Comparison of ENCODE assay signal across 11 cellular contexts in the genomic region with DNA sequence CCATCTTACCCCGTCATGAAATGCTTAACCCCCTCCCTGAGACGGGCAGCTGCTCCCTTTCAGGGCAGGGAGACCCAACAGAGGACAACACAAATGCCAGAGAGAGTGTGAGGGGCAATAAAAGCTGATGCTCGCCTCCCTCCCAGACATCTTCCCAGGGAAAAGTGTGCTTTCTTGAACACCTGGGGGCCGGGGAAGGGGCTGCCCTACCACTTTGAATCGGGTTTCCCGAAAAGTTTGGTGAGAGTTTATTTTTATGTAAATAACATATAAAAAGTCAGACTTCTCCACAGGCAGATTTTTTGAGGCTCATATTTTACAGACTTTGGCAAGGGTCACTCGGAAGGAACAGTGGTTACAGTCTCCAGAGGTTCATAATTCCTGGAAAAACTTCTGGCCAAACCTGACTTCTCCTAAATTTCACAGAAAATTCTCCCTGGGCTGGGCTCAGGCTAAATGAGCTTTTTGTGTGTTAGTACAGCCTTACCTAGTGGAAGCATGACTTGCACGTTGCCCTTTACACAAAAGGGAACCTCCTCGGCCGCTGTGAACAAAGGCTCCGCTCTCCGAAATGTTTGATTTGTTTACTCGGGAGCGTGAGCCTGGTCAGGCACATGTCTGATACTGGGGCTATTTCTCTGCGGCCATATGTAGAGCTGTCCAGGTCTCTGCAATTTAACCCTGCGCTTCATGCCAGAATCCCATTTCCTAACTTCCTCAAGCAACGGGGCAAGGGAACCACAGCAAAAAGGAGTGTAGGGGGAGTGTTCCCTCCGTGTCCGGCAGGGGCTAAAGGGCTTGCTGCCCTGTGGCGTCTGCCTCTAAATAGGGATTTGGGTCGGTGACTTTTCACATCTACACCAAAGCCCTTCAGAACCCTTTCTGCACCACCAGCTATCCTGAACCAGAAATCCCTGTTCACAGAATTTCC. TPM values are rescaled to one million over a fixed set of nuclear protein-coding genes. Genes with fewer than 3 reads are reported as not detected.
DNase-seq lines count a peak whose midpoint lies in the region; ATAC-seq and TF ChIP-seq lines count a peak whose summit lies in the region.
"Had no signal": no experiment of that assay in that cellular context is flagged by ENCODE, and none has a peak within 500 bp of the region (broad histone marks: within the 10 kb centered on the region; RNA-seq: fewer than 3 reads in every experiment).

No MANE protein-coding gene starts in this region.

- no peak overlapping the region for H3K4me3 Mint-ChIP-seq in HFFc6
- peak overlapping the region; percentile 77 for H3K4me3 Mint-ChIP-seq in progenitor cell of endocrine pancreas (ENCODE audit: low read depth)
- H3K4me3 Mint-ChIP-seq: stimulated activated naive CD8-positive, alpha-beta T cell treated with anti-CD3 and anti-CD28 coated beads, Interleukin-15, Interleukin-2, amounts not matched to agents 100 ng/mL and 50 ng/mL, for 24 hours had no signal

- intact Hi-C loops in right cardiac atrium (cut with DNase I), result no loop called here

- H3K36me3 ChIP-seq in SJCRH30, result peaks cover 77% of the 10 kb centered on the region

- H3K9me3 Mint-ChIP-seq in HFFc6, result no peaks in the 10 kb centered on the region
- no peaks in the 10 kb centered on the region for H3K9me3 Mint-ChIP-seq in progenitor cell of endocrine pancreas (ENCODE audit: low read depth)
- H3K9me3 Mint-ChIP-seq: stimulated activated naive CD8-positive, alpha-beta T cell treated with anti-CD3 and anti-CD28 coated beads, Interleukin-15, Interleukin-2, amounts not matched to agents 100 ng/mL and 50 ng/mL, for 24 hours had no signal

- H3K4me1 Mint-ChIP-seq in HFFc6 (ENCODE audit: low read depth), result no peaks in the 10 kb centered on the region
- peaks cover 69% of the 10 kb centered on the region for H3K4me1 Mint-ChIP-seq in progenitor cell of endocrine pancreas (ENCODE audit: low read depth)

- H3K27me3 ChIP-seq in SJCRH30 (no peaks in the 10 kb centered on the region), right cardiac atrium (ENCODE audit: control insufficient read depth, insufficient read depth) (no peaks in the 10 kb centered on the region)

- H3K36me3 Mint-ChIP-seq in HFFc6 (ENCODE audit: low read depth), result peaks cover 3% of the 10 kb centered on the region; the same call in 1 of the 2 replicates
- peaks cover 4% of the 10 kb centered on the region for H3K36me3 Mint-ChIP-seq in progenitor cell of endocrine pancreas (ENCODE audit: insufficient read depth)

- DNase-seq in HFFc6 (no peak), SJCRH30 (peak in 1 of 2 experiments; percentile 41), right cardiac atrium (no peak), progenitor cell of endocrine pancreas (ENCODE audit: low spot score, unreplicated experiment) (no peak), retina (no peak), globus pallidus (ENCODE audit: low spot score) (no peak)
- DNase-seq: activated CD4-positive, alpha-beta T cell treated with anti-CD3 and anti-CD28 coated beads for 4 hours had no signal

- TF ChIP-seq CTCF in HFFc6 (IDR thresholded peaks at IDR 0.05) (no peak), progenitor cell of endocrine pancreas (IDR thresholded peaks at IDR 0.05; ENCODE audit: unreplicated experiment) (peak; percentile 47)

- no peaks in the 10 kb centered on the region for H3K4me1 ChIP-seq in SJCRH30
- peaks cover 2% of the 10 kb centered on the region for H3K4me1 ChIP-seq in right cardiac atrium (ENCODE audit: control insufficient read depth, insufficient read depth, low read length)

- H3K27me3 Mint-ChIP-seq in HFFc6 (ENCODE audit: insufficient read depth) (peaks cover 49% of the 10 kb centered on the region), progenitor cell of endocrine pancreas (peaks cover 7% of the 10 kb centered on the region)

- ATAC-seq in right cardiac atrium, result peak; percentile 35 to 43
- no peak for ATAC-seq in HG03469 (IDR thresholded peaks at IDR 0.05; ENCODE audit: unreplicated experiment)

- H3K27ac Mint-ChIP-seq in HFFc6 (peak overlapping the region; percentile 47; the same call in 1 of the 2 replicates), progenitor cell of endocrine pancreas (peak overlapping the region; percentile 96)
- H3K27ac Mint-ChIP-seq: stimulated activated naive CD8-positive, alpha-beta T cell treated with anti-CD3 and anti-CD28 coated beads, Interleukin-15, Interleukin-2, amounts not matched to agents 100 ng/mL and 50 ng/mL, for 24 hours had no signal

- 14% methylated on average over 21 of the region's 21 CpGs for WGBS in right cardiac atrium

- H3K9me3 ChIP-seq in SJCRH30 (replicated peaks) (no peaks in the 10 kb centered on the region), right cardiac atrium (ENCODE audit: control insufficient read depth, low read length) (no peaks in the 10 kb centered on the region)

- H3K27ac ChIP-seq in SJCRH30 (peak overlapping the region; percentile 5), right cardiac atrium (ENCODE audit: low read length) (no peak overlapping the region)

- H3K4me3 ChIP-seq in SJCRH30 (no peak overlapping the region), right cardiac atrium (ENCODE audit: low read length) (no peak overlapping the region)

RNA-seq across cellular contexts. Expression of a gene that starts 3.4 kb away (rescaled TPM):
- not detected for total RNA-seq in HFFc6 (2021; fragmentation: NEBNext Ultra II Directional; extraction: Animal tissue kit (Norgen Biotek cat#: 25700))
- 0.08 and 0.34 TPM in 2 replicates for total RNA-seq in SJCRH30 (2014; rRNA removed; shearing (Covaris generic))
- total RNA-seq in right cardiac atrium, result not detected
- polyA plus RNA-seq in right cardiac atrium, result 0.05 TPM
- total RNA-seq in progenitor cell of endocrine pancreas, result 159 and 161 TPM in 2 replicates
- total RNA-seq: bronchial epithelial cell, G401 had no signal

Comparison
In these comparisons a context has a peak if more than half of its experiments do, and no peak if none do; other contexts are left out.
1. RNA of a gene that starts 3.4 kb away (total RNA-seq): 159 to 161 TPM in progenitor cell of endocrine pancreas; 0.08 to 0.34 TPM in SJCRH30, not detected in HFFc6 and not detected in right cardiac atrium; every median in the first group is over 100 times any median in the second.